ENCODE assay signal across 13 cellular contexts in the genomic region with DNA sequence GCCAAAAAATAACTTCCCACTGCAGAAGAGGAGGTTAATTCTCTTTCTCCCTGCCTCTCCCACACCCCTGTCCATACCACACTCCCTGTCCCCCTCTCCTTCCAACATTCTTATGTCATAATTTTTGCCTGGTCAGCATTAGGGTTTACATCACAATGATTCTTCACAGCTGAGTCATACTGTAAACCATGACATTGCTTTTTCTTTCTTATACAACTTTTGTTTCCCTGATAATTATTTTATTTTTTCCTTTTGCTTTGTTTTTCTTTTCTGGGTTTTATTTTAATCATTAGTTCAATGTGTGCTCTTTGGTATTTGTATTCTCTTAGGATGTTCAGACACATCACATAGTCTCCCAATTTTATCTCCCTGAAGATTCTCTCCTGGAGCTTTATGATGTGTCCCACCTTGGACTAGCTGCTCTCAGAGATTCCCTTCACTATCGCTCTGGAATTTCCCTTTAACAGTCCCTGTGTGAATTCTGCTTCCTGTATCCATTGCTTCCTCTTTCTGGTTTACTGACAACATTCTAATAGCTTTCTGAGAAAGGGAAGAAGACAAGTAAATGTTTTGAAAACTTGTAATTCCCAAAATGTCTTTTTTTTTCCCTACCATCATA.
DNase-seq lines count a peak whose midpoint lies in the region; ATAC-seq and TF ChIP-seq lines count a peak whose summit lies in the region.
"Had no signal": no experiment of that assay in that cellular context is flagged by ENCODE, and none has a peak within 500 bp of the region (broad histone marks: within the 10 kb centered on the region; RNA-seq: fewer than 3 reads in every experiment).

No MANE protein-coding gene starts in this region.

- H3K36me3 Mint-ChIP-seq in HFFc6 (ENCODE audit: low read depth), result no peaks in the 10 kb centered on the region
- H3K36me3 Mint-ChIP-seq: activated naive CD8-positive, alpha-beta T cell had no signal

- no peaks in the 10 kb centered on the region; the same call in 1 of the 2 replicates for H3K27me3 Mint-ChIP-seq in HFFc6 (ENCODE audit: insufficient read depth)

- peak overlapping the region; percentile 44; the same call in 1 of the 2 replicates for H3K4me3 Mint-ChIP-seq in HFFc6
- H3K4me3 Mint-ChIP-seq: activated naive CD8-positive, alpha-beta T cell; immature natural killer cell had no signal

- no peak for TF ChIP-seq CTCF in HFFc6 (IDR thresholded peaks at IDR 0.05)
- TF ChIP-seq CTCF in retinal pigment epithelial cell (conservative IDR thresholded peaks at IDR 0.05; ENCODE audit: low read depth, low read length), result no peak

- no peak for DNase-seq in HFFc6
- peak; percentile 1 for DNase-seq in fibroblast of the conjunctiva (ENCODE audit: low read depth)
- peak; percentile 20 for DNase-seq in retinal pigment epithelial cell (ENCODE audit: low read depth)
- no peak for DNase-seq in stimulated activated CD4-positive, alpha-beta T cell treated with anti-CD3 and anti-CD28 coated beads, Interleukin-4, amount 100 ng/mL, for 24 hours
- no peak for DNase-seq in DMS 273 treated with DMSO at 0.1 percent for 48 hours (lab: John Stamatoyannopoulos, UW)
- DNase-seq: immature natural killer cell; NCI-H446 treated with DMSO at 0.1 percent for 48 hours; stimulated activated CD4-positive, alpha-beta T cell treated with anti-CD3 and anti-CD28 coated beads, Interleukin-4, amount 100 ng/mL, for 1 hour had no signal

- H3K9me3 Mint-ChIP-seq in HFFc6, result peaks cover 34% of the 10 kb centered on the region

- H3K4me1 Mint-ChIP-seq in HFFc6 (ENCODE audit: low read depth), result peaks cover 8% of the 10 kb centered on the region
- H3K4me1 Mint-ChIP-seq: immature natural killer cell had no signal

- no peak overlapping the region; the same call in 1 of the 2 replicates for H3K27ac Mint-ChIP-seq in HFFc6
- H3K27ac Mint-ChIP-seq: activated naive CD8-positive, alpha-beta T cell; immature natural killer cell had no signal

- ATAC-seq in SK-N-SH treated with all-trans-retinoic acid at 6 μM for 48 hours (peak; percentile 51), GM21526 (IDR thresholded peaks at IDR 0.05; ENCODE audit: low FRiP score, unreplicated experiment) (no peak), GM21528 (IDR thresholded peaks at IDR 0.05; ENCODE audit: low FRiP score, unreplicated experiment) (no peak)

- no peak overlapping the region for H3K4me3 ChIP-seq in retinal pigment epithelial cell (ENCODE audit: low read length)
- H3K4me3 ChIP-seq: suprapubic skin had no signal

TF ChIP-seq in SK-N-SH treated with all-trans-retinoic acid at 6 μM for 48 hours, 23 proteins besides CTCF, POLR2A, EP300 and RAD21:
- TF ChIP-seq POU6F1 (CRISPR knock-in tag; IDR thresholded peaks at IDR 0.05; ENCODE audit: borderline replicate concordance, low read depth), result no peak
- TF ChIP-seq ISL1 (CRISPR knock-in tag; IDR thresholded peaks at IDR 0.05), result 0 out of 2 replicates have a peak, but pooled peaks have one; percentile 12
- TF ChIP-seq ARNTL (CRISPR knock-in tag; IDR thresholded peaks at IDR 0.05; ENCODE audit: borderline replicate concordance, low read depth), result no peak
- TF ChIP-seq TOX (CRISPR knock-in tag; IDR thresholded peaks at IDR 0.05; ENCODE audit: borderline replicate concordance), result no peak
- no peak for TF ChIP-seq ZFP30 (CRISPR knock-in tag; IDR thresholded peaks at IDR 0.05)
- no peak for TF ChIP-seq ZC3H10 (CRISPR knock-in tag; IDR thresholded peaks at IDR 0.05)

Comparison
In these comparisons a context has a peak if more than half of its experiments do, and no peak if none do; other contexts are left out.
1. DNase-seq: peak in fibroblast of the conjunctiva (single experiment) and retinal pigment epithelial cell (single experiment); none in HFFc6 (single experiment), stimulated activated CD4-positive, alpha-beta T cell treated with anti-CD3 and anti-CD28 coated beads, Interleukin-4, amount 100 ng/mL, for 24 hours (single experiment) and DMS 273 treated with DMSO at 0.1 percent for 48 hours (single experiment).